In the genomic region with DNA sequence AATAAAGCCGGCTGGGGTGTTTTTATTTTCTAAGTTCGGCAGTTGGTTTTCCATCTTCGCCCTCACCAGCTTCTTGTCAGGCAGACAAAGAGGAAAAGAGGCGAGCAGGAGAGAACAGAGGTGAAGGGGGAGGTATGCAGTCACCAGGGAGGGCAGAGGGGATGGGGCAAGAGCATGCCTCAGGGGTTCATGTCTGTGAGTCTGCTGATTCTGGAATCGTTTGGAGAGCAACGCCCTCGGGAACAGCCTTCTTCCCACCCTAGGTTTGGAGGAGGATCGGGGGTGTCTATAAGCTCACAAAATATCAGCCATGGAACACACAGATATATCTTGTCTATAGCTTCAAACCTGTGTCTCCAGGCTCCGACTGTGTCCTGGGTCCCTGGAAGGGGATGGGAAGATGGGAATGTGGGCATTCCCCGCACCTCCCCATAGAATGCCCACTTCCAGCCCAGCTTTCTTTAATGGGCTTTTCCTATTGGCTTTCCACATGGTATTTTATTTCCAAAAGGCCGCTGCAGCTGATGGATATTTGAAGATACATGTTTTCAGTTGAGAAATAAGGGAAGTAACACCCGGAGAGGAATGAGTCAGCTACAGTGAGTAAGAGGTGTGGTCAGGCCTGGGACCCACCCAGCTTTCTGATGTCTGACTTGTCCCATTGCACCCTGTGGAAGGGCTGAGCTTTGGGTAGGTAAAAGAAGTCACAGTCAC, we compare ENCODE assay signal across 8 cellular contexts.
DNase-seq lines count a peak whose midpoint lies in the region; ATAC-seq, FAIRE-seq and TF ChIP-seq lines count a peak whose summit lies in the region.

No MANE protein-coding gene starts in this region.

- no peaks in the 10 kb centered on the region for H4K20me1 ChIP-seq in Karpas-422 (ENCODE audit: insufficient read depth, low read depth, low read length)
- H4K20me1 ChIP-seq in astrocyte (ENCODE audit: insufficient read depth, low read length): no peaks in the 10 kb centered on the region

- H3K4me3 Mint-ChIP-seq in astrocyte (ENCODE audit: unreplicated experiment) (no peak overlapping the region), glutamatergic neuron (ENCODE audit: unreplicated experiment) (no peak overlapping the region)
- H3K4me3 Mint-ChIP-seq in naive thymus-derived CD4-positive, alpha-beta T cell: no peak overlapping the region

- peak overlapping the region; percentile 30 for H3K4me2 ChIP-seq in Karpas-422 (ENCODE audit: low read depth, low read length, poor library complexity, severe bottlenecking)
- peak overlapping the region; percentile 73 for H3K4me2 ChIP-seq in astrocyte (ENCODE audit: low read length)

- H3K36me3 ChIP-seq in Karpas-422 (ENCODE audit: insufficient read depth, low read length) (no peaks in the 10 kb centered on the region), astrocyte (ENCODE audit: insufficient read depth, low read length) (no peaks in the 10 kb centered on the region)
- no peaks in the 10 kb centered on the region for H3K36me3 ChIP-seq in naive thymus-derived CD4-positive, alpha-beta T cell (ENCODE audit: control insufficient read depth in 2 of 3, insufficient read depth in 3 of 3, low read length in 3 of 3)

- H3K9me3 Mint-ChIP-seq in astrocyte (ENCODE audit: unreplicated experiment) (peaks cover 8% of the 10 kb centered on the region), glutamatergic neuron (ENCODE audit: unreplicated experiment) (peaks cover 3% of the 10 kb centered on the region)
- peaks cover 0 to 10% (median 3%) of the 10 kb centered on the region in 11 donors for H3K9me3 Mint-ChIP-seq in naive thymus-derived CD4-positive, alpha-beta T cell

- peaks cover 49% of the 10 kb centered on the region for H3K4me1 Mint-ChIP-seq in astrocyte (ENCODE audit: low read depth, unreplicated experiment)
- peaks cover 0 to 5% (median 0%) of the 10 kb centered on the region in 7 donors for H3K4me1 Mint-ChIP-seq in naive thymus-derived CD4-positive, alpha-beta T cell
- peaks cover 17% of the 10 kb centered on the region for H3K4me1 Mint-ChIP-seq in glutamatergic neuron (ENCODE audit: low read depth, unreplicated experiment)

- peak; percentile 88 for DNase-seq in CD1c-positive myeloid dendritic cell (ENCODE audit: extremely low spot score)
- peak; percentile 72 for DNase-seq in Karpas-422
- DNase-seq in astrocyte (ENCODE audit: low read depth): peak; percentile 95
- DNase-seq in naive thymus-derived CD4-positive, alpha-beta T cell: no peak
- no peak for DNase-seq in glutamatergic neuron

- peak; percentile 100 for FAIRE-seq in astrocyte (lab: Jason Lieb, UNC)

- TF ChIP-seq CTCF in astrocyte (IDR thresholded peaks at IDR 0.05; ENCODE audit: insufficient read depth, low read depth, low read length) (no peak), glutamatergic neuron (IDR thresholded peaks at IDR 0.05; ENCODE audit: partially characterized antibody, unreplicated experiment) (no peak)

- H3K27me3 ChIP-seq in Karpas-422 (ENCODE audit: low read length) (no peaks in the 10 kb centered on the region; the same call in 1 of the 2 replicates), astrocyte (ENCODE audit: insufficient read depth, low read length) (no peaks in the 10 kb centered on the region)
- no peaks in the 10 kb centered on the region for H3K27me3 ChIP-seq in naive thymus-derived CD4-positive, alpha-beta T cell (ENCODE audit: control insufficient read depth in 2 of 2, insufficient read depth in 2 of 2, low read length in 2 of 2)

- H3K9ac ChIP-seq in Karpas-422 (ENCODE audit: low read length) (no peak overlapping the region), astrocyte (ENCODE audit: low read length) (peak overlapping the region; percentile 78)

- CTCF ChIA-PET in naive thymus-derived CD4-positive, alpha-beta T cell (lab: Charles Lee): no interaction called here

- intact Hi-C loops in naive thymus-derived CD4-positive, alpha-beta T cell (cut with micrococcal nuclease): no loop called here

- no peak overlapping the region for H3K4me3 ChIP-seq in Karpas-422 (ENCODE audit: low read length)
- no peak overlapping the region for H3K4me3 ChIP-seq in astrocyte (ENCODE audit: insufficient read depth, low read depth, low read length)
- H3K4me3 ChIP-seq in naive thymus-derived CD4-positive, alpha-beta T cell (ENCODE audit: low read length): no peak overlapping the region

- H3K36me3 Mint-ChIP-seq in astrocyte (ENCODE audit: low read depth, unreplicated experiment) (no peaks in the 10 kb centered on the region), glutamatergic neuron (ENCODE audit: unreplicated experiment) (peaks cover 9% of the 10 kb centered on the region)
- no peaks in the 10 kb centered on the region for H3K36me3 Mint-ChIP-seq in naive thymus-derived CD4-positive, alpha-beta T cell

- ATAC-seq in naive thymus-derived CD4-positive, alpha-beta T cell: peak; percentile 88
- ATAC-seq in GM21737 (IDR thresholded peaks at IDR 0.05; ENCODE audit: unreplicated experiment) (no peak), GM21515 (IDR thresholded peaks at IDR 0.05; ENCODE audit: unreplicated experiment) (no peak), HG02973 (IDR thresholded peaks at IDR 0.05; ENCODE audit: unreplicated experiment) (no peak)

- POLR2A ChIA-PET in naive thymus-derived CD4-positive, alpha-beta T cell (lab: Charles Lee): no interaction called here

- no peaks in the 10 kb centered on the region for H3K27me3 Mint-ChIP-seq in astrocyte (ENCODE audit: low read depth, unreplicated experiment)
- H3K27me3 Mint-ChIP-seq in naive thymus-derived CD4-positive, alpha-beta T cell: peaks cover 0 to 55% (median 24%) of the 10 kb centered on the region in 5 donors
- peaks cover 13% of the 10 kb centered on the region for H3K27me3 Mint-ChIP-seq in glutamatergic neuron (ENCODE audit: unreplicated experiment)

- no peaks in the 10 kb centered on the region for H3K79me2 ChIP-seq in Karpas-422 (ENCODE audit: low read length)
- H3K79me2 ChIP-seq in astrocyte (ENCODE audit: insufficient read depth, low read length): no peaks in the 10 kb centered on the region

- H3K4me1 ChIP-seq in Karpas-422 (ENCODE audit: low read length) (peaks cover 31% of the 10 kb centered on the region), astrocyte (ENCODE audit: insufficient read depth, low read length) (peaks cover 50% of the 10 kb centered on the region)
- no peaks in the 10 kb centered on the region for H3K4me1 ChIP-seq in naive thymus-derived CD4-positive, alpha-beta T cell (ENCODE audit: control insufficient read depth in 2 of 2, insufficient read depth in 2 of 2, low read length in 2 of 2)

- no peaks in the 10 kb centered on the region for H3K9me3 ChIP-seq in Karpas-422 (ENCODE audit: low read length)
- H3K9me3 ChIP-seq in astrocyte (ENCODE audit: insufficient read depth, low read depth, low read length): peaks cover 3% of the 10 kb centered on the region
- H3K9me3 ChIP-seq in naive thymus-derived CD4-positive, alpha-beta T cell (ENCODE audit: control insufficient read depth in 2 of 3, low read length in 3 of 3): peaks cover 0 to 3% (median 0%) of the 10 kb centered on the region in 3 experiments

- H3K27ac Mint-ChIP-seq in astrocyte (ENCODE audit: unreplicated experiment) (peak overlapping the region; percentile 95), glutamatergic neuron (ENCODE audit: unreplicated experiment) (no peak overlapping the region)
- H3K27ac Mint-ChIP-seq in naive thymus-derived CD4-positive, alpha-beta T cell: no peak overlapping the region

- H2AFZ ChIP-seq in Karpas-422 (ENCODE audit: low read length) (no peak overlapping the region), astrocyte (ENCODE audit: low read depth, low read length) (peak overlapping the region; percentile 36)

- H3K27ac ChIP-seq in Karpas-422 (ENCODE audit: low read length): peak overlapping the region; percentile 49
- H3K27ac ChIP-seq in astrocyte (ENCODE audit: low read depth, low read length): peak overlapping the region; percentile 93
- H3K27ac ChIP-seq in naive thymus-derived CD4-positive, alpha-beta T cell (ENCODE audit: low read depth, low read length): no peak overlapping the region

- H3K9me2 ChIP-seq in Karpas-422 (replicated peaks; ENCODE audit: insufficient read depth, low read length): no peaks in the 10 kb centered on the region

Comparison
In these comparisons a context has a peak if more than half of its experiments do, and no peak if none do; other contexts are left out.
1. DNase-seq: peak in CD1c-positive myeloid dendritic cell (single experiment), Karpas-422 (single experiment) and astrocyte (single experiment); none in naive thymus-derived CD4-positive, alpha-beta T cell (0 of 9) and glutamatergic neuron (single experiment).